13 cellular contexts compared by ENCODE assay signal in genomic region chr18:23232331-23232730, GRCh38.
DNase-seq lines count a peak whose midpoint lies in the region; ATAC-seq and TF ChIP-seq lines count a peak whose summit lies in the region.
"Had no signal": no experiment of that assay in that cellular context is flagged by ENCODE, and none has a peak within 500 bp of the region (broad histone marks: within the 10 kb centered on the region; RNA-seq: fewer than 3 reads in every experiment).

No MANE protein-coding gene starts in this region.

- CTCF ChIA-PET in WTC11 (lab: Charles Lee) (interaction anchor here (1.0 kb wide), 1 partner anchor 25 kb away, joined by 3 read pairs; no protein-coding TSS in a partner anchor), SK-N-SH (lab: Yijun Ruan, JAX) (no interaction called here)

- H3K4me1 Mint-ChIP-seq in stimulated activated naive CD8-positive, alpha-beta T cell treated with anti-CD3 and anti-CD28 coated beads, Interleukin-15, Interleukin-2, amounts not matched to agents 100 ng/mL and 50 ng/mL, for 24 hours (ENCODE audit: low read depth) = peaks cover 69% of the 10 kb centered on the region
- peaks cover 45% of the 10 kb centered on the region for H3K4me1 Mint-ChIP-seq in WTC11

- no peak overlapping the region for H2AFZ ChIP-seq in hepatocyte
- no peak overlapping the region for H2AFZ ChIP-seq in SK-N-SH (ENCODE audit: low read depth)

- H3K9me2 ChIP-seq in hepatocyte (replicated peaks; ENCODE audit: insufficient read depth) = no peaks in the 10 kb centered on the region
- no peaks in the 10 kb centered on the region for H3K9me2 ChIP-seq in SK-N-SH

- no peaks in the 10 kb centered on the region for H3K36me3 ChIP-seq in hepatocyte (replicated peaks; ENCODE audit: insufficient read depth, low read depth)
- peaks cover 0 to 8% of the 10 kb centered on the region in 2 experiments for H3K36me3 ChIP-seq in SK-N-SH (replicated peaks in 1 of 2; ENCODE audit: control insufficient read depth in 1 of 2, insufficient read depth in 2 of 2, low read length in 1 of 2)
- H3K36me3 ChIP-seq: right lobe of liver had no signal

- no peak for DNase-seq in stimulated activated naive CD8-positive, alpha-beta T cell treated with anti-CD3 and anti-CD28 coated beads, Interleukin-15, Interleukin-2, amounts not matched to agents 100 U/mL and 50 U/mL, for 24 hours
- no peak for DNase-seq in WTC11 (ENCODE audit: low spot score)
- no peak for DNase-seq in hepatocyte (ENCODE audit: low spot score)
- no peak for DNase-seq in NCI-H345 treated with DMSO at 0.1 percent for 48 hours (lab: John Stamatoyannopoulos, UW; ENCODE audit: unreplicated experiment)
- DNase-seq in SK-N-SH = no peak
- DNase-seq: hippocampal formation, NCI-H1105, OCI-M1, right lobe of liver had no signal

- ATAC-seq in stimulated activated naive CD8-positive, alpha-beta T cell treated with anti-CD3 and anti-CD28 coated beads, Interleukin-15, Interleukin-2, amounts not matched to agents 100 U/mL and 50 U/mL, for 24 hours = no peak
- no peak; the same call in 1 of the 2 replicates for ATAC-seq in WTC11
- ATAC-seq in HG03432 (IDR thresholded peaks at IDR 0.05; ENCODE audit: unreplicated experiment) = no peak
- no peak for ATAC-seq in HG03135 (IDR thresholded peaks at IDR 0.05; ENCODE audit: unreplicated experiment)

- peaks cover 11% of the 10 kb centered on the region for H3F3A ChIP-seq in SK-N-SH (replicated peaks; ENCODE audit: insufficient read depth)

- no peak overlapping the region for H3K9ac ChIP-seq in SK-N-SH

- H3K79me2 ChIP-seq in hepatocyte (no peaks in the 10 kb centered on the region), SK-N-SH (ENCODE audit: insufficient read depth) (no peaks in the 10 kb centered on the region)

- TF ChIP-seq CTCF in WTC11 (IDR thresholded peaks at IDR 0.05) = no peak
- TF ChIP-seq CTCF in hepatocyte (IDR thresholded peaks at IDR 0.05; ENCODE audit: poor library complexity) = no peak
- TF ChIP-seq CTCF in SK-N-SH (IDR thresholded peaks at IDR 0.05) = no peak

- peaks cover 6% of the 10 kb centered on the region for H3K9me3 Mint-ChIP-seq in stimulated activated naive CD8-positive, alpha-beta T cell treated with anti-CD3 and anti-CD28 coated beads, Interleukin-15, Interleukin-2, amounts not matched to agents 100 ng/mL and 50 ng/mL, for 24 hours
- H3K9me3 Mint-ChIP-seq in WTC11 = no peaks in the 10 kb centered on the region
- H3K9me3 Mint-ChIP-seq: mesothelial cell of epicardium had no signal

- no peak for TF ChIP-seq EP300 in SK-N-SH (IDR thresholded peaks at IDR 0.05; ENCODE audit: borderline replicate concordance in 1 of 2, low read depth in 1 of 2, low read length in 1 of 2)

- no peak for TF ChIP-seq RAD21 in SK-N-SH (IDR thresholded peaks at IDR 0.05; ENCODE audit: low read length)

- H3K36me3 Mint-ChIP-seq in stimulated activated naive CD8-positive, alpha-beta T cell treated with anti-CD3 and anti-CD28 coated beads, Interleukin-15, Interleukin-2, amounts not matched to agents 100 ng/mL and 50 ng/mL, for 24 hours (ENCODE audit: low read depth) = peaks cover 18% of the 10 kb centered on the region
- peaks cover 30% of the 10 kb centered on the region for H3K36me3 Mint-ChIP-seq in WTC11

- H3K27me3 ChIP-seq in hepatocyte (no peaks in the 10 kb centered on the region), SK-N-SH (ENCODE audit: insufficient read depth) (no peaks in the 10 kb centered on the region)
- H3K27me3 ChIP-seq: right lobe of liver had no signal

- no peaks in the 10 kb centered on the region for H3K9me3 ChIP-seq in hepatocyte (ENCODE audit: low read depth)
- H3K9me3 ChIP-seq in SK-N-SH = no peaks in the 10 kb centered on the region
- H3K9me3 ChIP-seq: right lobe of liver had no signal

- H3K4me1 ChIP-seq in hepatocyte (ENCODE audit: insufficient read depth) = peaks cover 19% of the 10 kb centered on the region
- H3K4me1 ChIP-seq in SK-N-SH (ENCODE audit: control insufficient read depth in 1 of 2, insufficient read depth in 2 of 2, low read depth in 1 of 2, low read length in 1 of 2) = peaks cover 25 to 31% of the 10 kb centered on the region in 2 experiments

- H3K27me3 Mint-ChIP-seq in stimulated activated naive CD8-positive, alpha-beta T cell treated with anti-CD3 and anti-CD28 coated beads, Interleukin-15, Interleukin-2, amounts not matched to agents 100 ng/mL and 50 ng/mL, for 24 hours = no peaks in the 10 kb centered on the region
- H3K27me3 Mint-ChIP-seq in WTC11 (ENCODE audit: low read depth) = no peaks in the 10 kb centered on the region

- H3K27ac ChIP-seq in hepatocyte (peak overlapping the region; percentile 26), SK-N-SH (ENCODE audit: low read depth in 2 of 2, low read length in 1 of 2) (no peak overlapping the region; a peak in 1 of 4 replicates)

- no peak overlapping the region for H3K4me3 Mint-ChIP-seq in stimulated activated naive CD8-positive, alpha-beta T cell treated with anti-CD3 and anti-CD28 coated beads, Interleukin-15, Interleukin-2, amounts not matched to agents 100 ng/mL and 50 ng/mL, for 24 hours
- H3K4me3 Mint-ChIP-seq in WTC11 = no peak overlapping the region
- H3K4me3 Mint-ChIP-seq: mesothelial cell of epicardium had no signal

- POLR2A ChIA-PET in WTC11 (lab: Charles Lee) (no interaction called here), SK-N-SH (lab: Yijun Ruan, JAX) (no interaction called here)

- H4K20me1 ChIP-seq in hepatocyte (ENCODE audit: insufficient read depth, poor library complexity, severe bottlenecking) (no peaks in the 10 kb centered on the region), SK-N-SH (ENCODE audit: insufficient read depth) (no peaks in the 10 kb centered on the region)

- peak overlapping the region; percentile 79 for H3K27ac Mint-ChIP-seq in stimulated activated naive CD8-positive, alpha-beta T cell treated with anti-CD3 and anti-CD28 coated beads, Interleukin-15, Interleukin-2, amounts not matched to agents 100 ng/mL and 50 ng/mL, for 24 hours
- H3K27ac Mint-ChIP-seq in WTC11 = peak overlapping the region; percentile 51; the same call in 1 of the 2 replicates
- H3K27ac Mint-ChIP-seq: mesothelial cell of epicardium had no signal

- no peak overlapping the region for H3K4me2 ChIP-seq in hepatocyte
- no peak overlapping the region for H3K4me2 ChIP-seq in SK-N-SH

- 88% methylated on average over 6 of the region's 6 CpGs for WGBS in hepatocyte (ENCODE audit: low lambda C conversion rate, missing lambda C conversion rate)
- 81% methylated on average over 6 of the region's 6 CpGs for WGBS in SK-N-SH (ENCODE audit: low lambda C conversion rate)

- H3K4me3 ChIP-seq in hepatocyte (no peak overlapping the region), SK-N-SH (ENCODE audit: low read depth in 2 of 2, low read length in 1 of 2) (no peak overlapping the region)
- H3K4me3 ChIP-seq: right lobe of liver had no signal

TF ChIP-seq in WTC11, 78 proteins besides CTCF, POLR2A, EP300 and RAD21:
- TF ChIP-seq ZNF232 (CRISPR knock-in tag; IDR thresholded peaks at IDR 0.05) = no peak
- peak; percentile 15; the same call in 1 of the 2 replicates for TF ChIP-seq ZNF423 (CRISPR knock-in tag; IDR thresholded peaks at IDR 0.05)
TF ChIP-seq in WTC11: peak in this region for 1.

TF ChIP-seq in SK-N-SH, 30 proteins besides CTCF, POLR2A, EP300 and RAD21:
- no peak for TF ChIP-seq FOXJ3 (CRISPR knock-in tag; IDR thresholded peaks at IDR 0.05)
- no peak for TF ChIP-seq MXI1 (IDR thresholded peaks at IDR 0.05; ENCODE audit: low read depth, low read length)
- no peak for TF ChIP-seq NRF1 (IDR thresholded peaks at IDR 0.05; ENCODE audit: low read depth, low read length)
- no peak for TF ChIP-seq YY1 (IDR thresholded peaks at IDR 0.05; ENCODE audit: low read depth)
- TF ChIP-seq SMC3 (IDR thresholded peaks at IDR 0.05; ENCODE audit: low read depth, low read length) = no peak
- TF ChIP-seq IRF3 (IDR thresholded peaks at IDR 0.05; ENCODE audit: low read depth, low read length) = no peak
- no peak for TF ChIP-seq TCF12 (IDR thresholded peaks at IDR 0.05)
- TF ChIP-seq JUND (IDR thresholded peaks at IDR 0.05) = no peak
- TF ChIP-seq CHD2 (IDR thresholded peaks at IDR 0.05; ENCODE audit: low read length, partially characterized antibody) = no peak
- TF ChIP-seq FOXM1 (IDR thresholded peaks at IDR 0.05; ENCODE audit: low read depth) = no peak
- no peak for TF ChIP-seq TEAD4 (IDR thresholded peaks at IDR 0.05; ENCODE audit: borderline replicate concordance, insufficient read depth)
- no peak for TF ChIP-seq ELF1 (IDR thresholded peaks at IDR 0.05)
- no peak for TF ChIP-seq USF2 (IDR thresholded peaks at IDR 0.05; ENCODE audit: borderline replicate concordance, low read depth, low read length)
- TF ChIP-seq NFIC (IDR thresholded peaks at IDR 0.05; ENCODE audit: borderline replicate concordance) = no peak
- TF ChIP-seq GABPA (IDR thresholded peaks at IDR 0.05; ENCODE audit: low read depth) = no peak
- TF ChIP-seq FOSL2 (IDR thresholded peaks at IDR 0.05; ENCODE audit: borderline replicate concordance, low read depth) = no peak
- TF ChIP-seq GATA2 (CRISPR knock-in tag; IDR thresholded peaks at IDR 0.05) = no peak
- no peak for TF ChIP-seq MAX (IDR thresholded peaks at IDR 0.05; ENCODE audit: low read depth)
- no peak for TF ChIP-seq SIN3A (IDR thresholded peaks at IDR 0.05; ENCODE audit: borderline replicate concordance, low read depth, low read length)
